ENCODE assay signal across 11 cellular contexts in the genomic region with DNA sequence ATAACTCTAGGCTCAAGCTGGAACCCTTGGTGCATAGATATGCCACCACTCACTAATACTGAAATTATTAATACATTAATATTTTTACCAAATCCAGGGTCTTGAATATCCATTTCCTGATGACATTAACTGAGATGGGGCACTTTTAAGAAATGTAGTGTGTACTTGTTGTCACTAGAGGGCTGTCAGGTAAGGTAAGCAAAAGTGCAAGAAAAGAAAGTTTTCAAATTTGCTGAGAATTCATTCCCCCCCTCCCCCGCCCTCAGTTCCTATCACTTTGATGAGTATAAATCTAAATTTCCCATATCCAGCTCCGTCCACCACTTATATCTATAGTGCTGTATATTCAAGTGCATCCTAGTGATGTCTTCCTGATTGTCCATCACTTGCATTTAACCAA. TPM values are rescaled to one million over a fixed set of nuclear protein-coding genes. Genes with fewer than 3 reads are reported as not detected.
A peak's percentile ranks its signal among the peaks of the same experiment; 100 is the strongest.
DNase-seq lines count a peak whose midpoint lies in the region; ATAC-seq and TF ChIP-seq lines count a peak whose summit lies in the region.
"Had no signal": no experiment of that assay in that cellular context is flagged by ENCODE, and none has a peak within 500 bp of the region (broad histone marks: within the 10 kb centered on the region; RNA-seq: fewer than 3 reads in every experiment).

No MANE protein-coding gene starts in this region.

- peaks cover 0 to 13% of the 10 kb centered on the region in 2 donors for H3K27me3 Mint-ChIP-seq in T-cell

- H3K4me1 Mint-ChIP-seq in T-cell: peaks cover 0 to 3% (median 0%) of the 10 kb centered on the region in 3 donors

- no peaks in the 10 kb centered on the region for H3K9me3 Mint-ChIP-seq in T-cell
- H3K9me3 Mint-ChIP-seq: activated T-helper 2 cell treated with anti-CD3 and anti-CD28 coated beads, Interferon-gamma antibody, Interleukin-2, Interleukin-4, amounts not matched to agents 10 μg/mL and 5 μg/mL and 100 μg/mL, durations not matched to agents 14 hours and 24 hours and 36 hours had no signal

- DNase-seq in AG04450 (ENCODE audit: low read depth, low spot score): no peak
- DNase-seq in RKO (ENCODE audit: low spot score): peak; percentile 22
- peak; percentile 8 for DNase-seq in fibroblast of mammary gland (ENCODE audit: low read depth)
- no peak for DNase-seq in stimulated activated CD8-positive, alpha-beta memory T cell treated with anti-CD3 and anti-CD28 coated beads, Interleukin-4, amount 100 ng/mL, for 48 hours
- DNase-seq in T-cell: no peak
- DNase-seq: NCI-H2171 had no signal

- H3K4me3 ChIP-seq in AG04450 (ENCODE audit: low read depth, low read length) (no peak overlapping the region), fibroblast of mammary gland (ENCODE audit: control insufficient read depth, low read depth, low read length) (no peak overlapping the region)
- H3K4me3 ChIP-seq: smooth muscle cell had no signal

- TF ChIP-seq CTCF in AG04450 (IDR thresholded peaks at IDR 0.05; ENCODE audit: low read depth, low read length): peak; percentile 32; the same call in 1 of the 2 replicates
- peak; percentile 26 for TF ChIP-seq CTCF in fibroblast of mammary gland (conservative IDR thresholded peaks at IDR 0.05; ENCODE audit: control insufficient read depth, insufficient read depth, low read depth, low read length)

- ATAC-seq in GM19351 (IDR thresholded peaks at IDR 0.05; ENCODE audit: unreplicated experiment) (peak; percentile 67), T-cell (replicated peaks in 1 of 4) (no peak), GM18907 (IDR thresholded peaks at IDR 0.05; ENCODE audit: unreplicated experiment) (no peak), GM21717 (IDR thresholded peaks at IDR 0.05; ENCODE audit: unreplicated experiment) (no peak)

- POLR2A ChIA-PET in AG04450 (lab: Yijun Ruan, JAX): no interaction called here
- POLR2A ChIA-PET in T-cell (lab: Charles Lee): no interaction called here

- no peak overlapping the region for H3K4me3 Mint-ChIP-seq in T-cell

- H3K9me3 ChIP-seq in AG04450 (ENCODE audit: control insufficient read depth, insufficient read depth, low read length): no peaks in the 10 kb centered on the region

- no peak overlapping the region for H3K27ac ChIP-seq in AG04450 (ENCODE audit: low read depth, low read length)

- H3K36me3 Mint-ChIP-seq in T-cell: no peaks in the 10 kb centered on the region

- H3K27ac Mint-ChIP-seq in T-cell: no peak overlapping the region
- H3K27ac Mint-ChIP-seq: activated T-helper 2 cell treated with anti-CD3 and anti-CD28 coated beads, Interferon-gamma antibody, Interleukin-2, Interleukin-4, amounts not matched to agents 10 μg/mL and 5 μg/mL and 100 μg/mL, durations not matched to agents 14 hours and 24 hours and 36 hours had no signal

- H3K27me3 ChIP-seq in AG04450 (ENCODE audit: control insufficient read depth, insufficient read depth, low read length): no peaks in the 10 kb centered on the region

- CTCF ChIA-PET in AG04450 (lab: Charles Lee): interaction anchor here (0.6 to 0.7 kb wide), 2 partner anchors 11 to 313 kb away, joined by 4 to 6 read pairs; no protein-coding TSS in a partner anchor
- CTCF ChIA-PET in T-cell (lab: Charles Lee): interaction anchor here in 1 of 2 donors (0.7 kb wide), 1 partner anchor 10 kb away, joined by 3 read pairs; no protein-coding TSS in a partner anchor

RNA-seq across cellular contexts. Expression of a gene that starts 20.5 kb away (rescaled TPM):
- polyA plus RNA-seq in AG04450 (2011; rRNA removed): 12.4 and 17.2 TPM in 2 replicates
- polyA minus RNA-seq in AG04450 (2011; rRNA and poly(A)+ RNA removed): 11.6 and 20.4 TPM in 2 replicates
- 10 to 100 TPM; 13.6 to 21.4 (median 19.0) TPM for total RNA-seq in T-cell

Comparison
In these comparisons a context has a peak if more than half of its experiments do, and no peak if none do; other contexts are left out.
1. DNase-seq: peak in RKO (single experiment) and fibroblast of mammary gland (single experiment); none in AG04450 (single experiment), stimulated activated CD8-positive, alpha-beta memory T cell treated with anti-CD3 and anti-CD28 coated beads, Interleukin-4, amount 100 ng/mL, for 48 hours (single experiment) and T-cell (0 of 34).